ENCODE assay signal across 11 cellular contexts in the genomic region with DNA sequence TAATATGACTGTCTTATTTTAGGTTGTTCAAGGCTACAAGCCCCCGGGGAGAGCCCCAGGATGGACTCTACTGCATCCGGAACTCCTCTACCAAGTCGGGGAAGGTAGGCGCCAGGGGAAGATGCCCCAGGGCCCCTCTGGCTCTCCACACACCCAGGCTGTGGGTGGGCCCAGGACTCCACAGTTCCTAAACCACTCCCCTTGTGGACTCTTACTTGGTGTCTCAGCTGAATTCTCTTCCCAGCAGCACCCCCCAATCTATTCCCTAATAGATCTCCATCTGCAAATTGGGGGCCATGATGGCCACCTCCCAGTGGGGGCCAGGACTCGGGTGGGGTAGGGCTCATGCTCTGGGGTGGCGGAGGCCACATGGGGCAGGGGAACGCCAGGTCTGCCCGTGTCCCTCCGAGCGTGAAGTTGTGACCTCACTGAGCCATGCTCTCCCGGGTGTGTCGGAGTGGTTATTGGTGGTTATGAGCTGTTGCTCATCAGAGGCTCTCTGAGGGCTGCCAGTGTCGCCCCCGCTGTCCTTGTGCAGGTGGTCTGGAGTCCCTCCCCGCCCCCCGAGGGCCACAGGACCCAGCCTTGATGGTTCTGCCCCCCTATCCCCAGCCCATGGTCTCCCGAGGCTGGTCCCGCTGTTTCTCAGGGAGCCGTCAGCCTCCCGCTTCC. TPM values are rescaled to one million over a fixed set of nuclear protein-coding genes. Genes with fewer than 3 reads are reported as not detected.
DNase-seq lines count a peak whose midpoint lies in the region; ATAC-seq and TF ChIP-seq lines count a peak whose summit lies in the region.
"Had no signal": no experiment of that assay in that cellular context is flagged by ENCODE, and none has a peak within 500 bp of the region (broad histone marks: within the 10 kb centered on the region; RNA-seq: fewer than 3 reads in every experiment).

No MANE protein-coding gene starts in this region.

- H3K27me3 ChIP-seq in Peyer's patch: no peaks in the 10 kb centered on the region

- H3K4me3 ChIP-seq in Peyer's patch: no peak overlapping the region
- no peak overlapping the region for H3K4me3 ChIP-seq in coronary artery
- H3K4me3 ChIP-seq: HAP-1 had no signal

- H3K4me3 Mint-ChIP-seq in activated naive CD8-positive, alpha-beta T cell treated with anti-CD3 and anti-CD28 coated beads, Interleukin-2, amount 10 ng/mL, durations not matched to agents 7 days and 5 days: no peak overlapping the region
- no peak overlapping the region for H3K4me3 Mint-ChIP-seq in activated naive CD8-positive, alpha-beta T cell treated with anti-CD3 and anti-CD28 coated beads for 36 hours
- H3K4me3 Mint-ChIP-seq in stimulated activated memory B cell treated with anti-CD40 and anti-IgM and Interleukin-4, amounts not matched to agents 10 μg/mL and 1 μg/mL and 100 μg/mL, for 72 hours: peak overlapping the region; percentile 47
- H3K4me3 Mint-ChIP-seq: dendritic cell treated with granulocyte-macrophage colony-stimulating factor and Interleukin-4, amounts not matched to agents 40 ng/mL and 50 ng/mL, for 4 days had no signal

- POLR2A ChIA-PET in activated naive CD8-positive, alpha-beta T cell treated with anti-CD3 and anti-CD28 coated beads, Interleukin-2, amount 10 ng/mL, durations not matched to agents 7 days and 5 days (lab: Charles Lee): no interaction called here

- peaks cover 0 to 32% (median 13%) of the 10 kb centered on the region in 4 donors for H3K4me1 ChIP-seq in Peyer's patch

- TF ChIP-seq CTCF in Peyer's patch (IDR thresholded peaks at IDR 0.05) (no peak), coronary artery (IDR thresholded peaks at IDR 0.05) (no peak)

- H3K27ac Mint-ChIP-seq in activated naive CD8-positive, alpha-beta T cell treated with anti-CD3 and anti-CD28 coated beads, Interleukin-2, amount 10 ng/mL, durations not matched to agents 7 days and 5 days: peak overlapping the region; percentile 32
- no peak overlapping the region for H3K27ac Mint-ChIP-seq in activated naive CD8-positive, alpha-beta T cell treated with anti-CD3 and anti-CD28 coated beads for 36 hours
- H3K27ac Mint-ChIP-seq in stimulated activated memory B cell treated with anti-CD40 and anti-IgM and Interleukin-4, amounts not matched to agents 10 μg/mL and 1 μg/mL and 100 μg/mL, for 72 hours: peak overlapping the region; percentile 86
- H3K27ac Mint-ChIP-seq: dendritic cell treated with granulocyte-macrophage colony-stimulating factor and Interleukin-4, amounts not matched to agents 40 ng/mL and 50 ng/mL, for 4 days had no signal

- H3K4me1 Mint-ChIP-seq in activated naive CD8-positive, alpha-beta T cell treated with anti-CD3 and anti-CD28 coated beads, Interleukin-2, amount 10 ng/mL, durations not matched to agents 7 days and 5 days: peaks cover 22% of the 10 kb centered on the region
- peaks cover 25% of the 10 kb centered on the region for H3K4me1 Mint-ChIP-seq in activated naive CD8-positive, alpha-beta T cell treated with anti-CD3 and anti-CD28 coated beads for 36 hours
- H3K4me1 Mint-ChIP-seq in stimulated activated memory B cell treated with anti-CD40 and anti-IgM and Interleukin-4, amounts not matched to agents 10 μg/mL and 1 μg/mL and 100 μg/mL, for 72 hours: peaks cover 62% of the 10 kb centered on the region

- no peak for DNase-seq in activated naive CD8-positive, alpha-beta T cell treated with anti-CD3 and anti-CD28 coated beads, Interleukin-2, amount 10 ng/mL, durations not matched to agents 7 days and 5 days
- DNase-seq in activated naive CD8-positive, alpha-beta T cell treated with anti-CD3 and anti-CD28 coated beads for 36 hours: no peak
- DNase-seq in Peyer's patch: peak in 2 of 3 donors; percentile 68 to 74
- DNase-seq in coronary artery (ENCODE audit: low spot score): no peak
- no peak for DNase-seq in kidney glomerular epithelial cell (lab: John Stamatoyannopoulos, UW)
- no peak for DNase-seq in OCI-M1 (lab: John Stamatoyannopoulos, UW)

- H3K27ac ChIP-seq in Peyer's patch (peak overlapping the region in 1 of 4 donors; percentile 55), coronary artery (no peak overlapping the region)
- H3K27ac ChIP-seq: C4-2B had no signal

- TF ChIP-seq POLR2A in Peyer's patch (IDR thresholded peaks at IDR 0.05): no peak

- H3K27me3 Mint-ChIP-seq in activated naive CD8-positive, alpha-beta T cell treated with anti-CD3 and anti-CD28 coated beads, Interleukin-2, amount 10 ng/mL, durations not matched to agents 7 days and 5 days: no peaks in the 10 kb centered on the region
- H3K27me3 Mint-ChIP-seq in activated naive CD8-positive, alpha-beta T cell treated with anti-CD3 and anti-CD28 coated beads for 36 hours: no peaks in the 10 kb centered on the region
- H3K27me3 Mint-ChIP-seq in stimulated activated memory B cell treated with anti-CD40 and anti-IgM and Interleukin-4, amounts not matched to agents 10 μg/mL and 1 μg/mL and 100 μg/mL, for 72 hours: no peaks in the 10 kb centered on the region
- H3K27me3 Mint-ChIP-seq: dendritic cell treated with granulocyte-macrophage colony-stimulating factor and Interleukin-4, amounts not matched to agents 40 ng/mL and 50 ng/mL, for 4 days had no signal

- peaks cover 14% of the 10 kb centered on the region for H3K36me3 Mint-ChIP-seq in activated naive CD8-positive, alpha-beta T cell treated with anti-CD3 and anti-CD28 coated beads, Interleukin-2, amount 10 ng/mL, durations not matched to agents 7 days and 5 days
- peaks cover 15% of the 10 kb centered on the region for H3K36me3 Mint-ChIP-seq in activated naive CD8-positive, alpha-beta T cell treated with anti-CD3 and anti-CD28 coated beads for 36 hours
- peaks cover 40% of the 10 kb centered on the region for H3K36me3 Mint-ChIP-seq in stimulated activated memory B cell treated with anti-CD40 and anti-IgM and Interleukin-4, amounts not matched to agents 10 μg/mL and 1 μg/mL and 100 μg/mL, for 72 hours

- no peaks in the 10 kb centered on the region for H3K9me3 ChIP-seq in Peyer's patch
- H3K9me3 ChIP-seq: HAP-1 had no signal

- no peak for ATAC-seq in activated naive CD8-positive, alpha-beta T cell treated with anti-CD3 and anti-CD28 coated beads, Interleukin-2, amount 10 ng/mL, durations not matched to agents 7 days and 5 days (ENCODE audit: low read depth)
- ATAC-seq in HG02588 (IDR thresholded peaks at IDR 0.05; ENCODE audit: unreplicated experiment): peak; percentile 65
- ATAC-seq in stimulated activated memory B cell treated with anti-CD40 and anti-IgM and Interleukin-4, amounts not matched to agents 10 μg/mL and 1 μg/mL and 100 μg/mL, for 72 hours: peak; percentile 90

- peaks cover 0 to 70% (median 0%) of the 10 kb centered on the region in 3 donors for H3K36me3 ChIP-seq in Peyer's patch
- H3K36me3 ChIP-seq: HAP-1 had no signal

- no peaks in the 10 kb centered on the region for H3K9me3 Mint-ChIP-seq in activated naive CD8-positive, alpha-beta T cell treated with anti-CD3 and anti-CD28 coated beads, Interleukin-2, amount 10 ng/mL, durations not matched to agents 7 days and 5 days
- H3K9me3 Mint-ChIP-seq in activated naive CD8-positive, alpha-beta T cell treated with anti-CD3 and anti-CD28 coated beads for 36 hours: no peaks in the 10 kb centered on the region
- H3K9me3 Mint-ChIP-seq in stimulated activated memory B cell treated with anti-CD40 and anti-IgM and Interleukin-4, amounts not matched to agents 10 μg/mL and 1 μg/mL and 100 μg/mL, for 72 hours: no peaks in the 10 kb centered on the region
- H3K9me3 Mint-ChIP-seq: dendritic cell treated with granulocyte-macrophage colony-stimulating factor and Interleukin-4, amounts not matched to agents 40 ng/mL and 50 ng/mL, for 4 days had no signal

RNA-seq across cellular contexts. Expression of a gene that starts 11.2 kb away (rescaled TPM):
- 100 to 1,000 TPM; 261 to 276 TPM for total RNA-seq in activated naive CD8-positive, alpha-beta T cell treated with anti-CD3 and anti-CD28 coated beads, Interleukin-2, amount 10 ng/mL, durations not matched to agents 7 days and 5 days
- 100 to 1,000 TPM; 136 TPM for total RNA-seq in activated naive CD8-positive, alpha-beta T cell treated with anti-CD3 and anti-CD28 coated beads for 36 hours
- total RNA-seq in Peyer's patch: 100 to 1,000 TPM; 290 to 470 (median 372) TPM

RNA-seq across cellular contexts. Expression of a gene that starts 39.6 kb away (rescaled TPM):
- total RNA-seq in activated naive CD8-positive, alpha-beta T cell treated with anti-CD3 and anti-CD28 coated beads, Interleukin-2, amount 10 ng/mL, durations not matched to agents 7 days and 5 days: 10 to 100 TPM; 82.6 to 83.7 TPM
- 10 to 100 TPM; 72.2 to 74.1 TPM for total RNA-seq in activated naive CD8-positive, alpha-beta T cell treated with anti-CD3 and anti-CD28 coated beads for 36 hours
- total RNA-seq in Peyer's patch: 100 to 1,000 TPM in 2 of 4 donors, 10 to 100 TPM in 2; 54.8 to 208 (median 102) TPM

Comparison
In these comparisons a context has a peak if more than half of its experiments do, and no peak if none do; other contexts are left out.
1. DNase-seq: peak in Peyer's patch (2 of 3); none in activated naive CD8-positive, alpha-beta T cell treated with anti-CD3 and anti-CD28 coated beads, Interleukin-2, amount 10 ng/mL, durations not matched to agents 7 days and 5 days (single experiment), activated naive CD8-positive, alpha-beta T cell treated with anti-CD3 and anti-CD28 coated beads for 36 hours (single experiment), coronary artery (single experiment), kidney glomerular epithelial cell (single experiment) and OCI-M1 (single experiment).